In the genomic region with DNA sequence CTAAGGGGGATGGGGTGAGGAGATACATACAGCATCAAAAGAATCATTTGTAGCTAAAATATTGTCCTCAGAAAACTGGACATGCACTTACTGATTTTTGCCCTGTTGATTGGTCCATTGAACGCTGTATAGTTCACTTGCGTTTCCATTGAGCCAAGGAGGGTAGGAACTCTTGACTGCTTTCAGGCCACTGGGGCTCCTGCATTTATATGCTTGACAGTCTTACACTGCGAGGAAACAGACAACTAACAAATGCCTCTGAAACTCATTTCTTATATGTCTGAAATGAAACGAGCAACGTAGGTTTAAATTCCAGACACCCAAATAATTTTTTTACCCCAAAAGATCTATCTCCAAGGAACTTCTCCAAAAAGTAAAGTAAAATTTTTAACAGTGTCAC, we compare ENCODE assay signal across 2 cellular contexts.
TF ChIP-seq lines count a peak whose summit lies in the region.

No MANE protein-coding gene starts in this region.

TF ChIP-seq in GM23338, 12 proteins besides CTCF, POLR2A, EP300 and RAD21:
- no peak for TF ChIP-seq CREB1 (CRISPR knock-in tag; IDR thresholded peaks at IDR 0.05; ENCODE audit: low read depth)
- TF ChIP-seq, protein P1, sequence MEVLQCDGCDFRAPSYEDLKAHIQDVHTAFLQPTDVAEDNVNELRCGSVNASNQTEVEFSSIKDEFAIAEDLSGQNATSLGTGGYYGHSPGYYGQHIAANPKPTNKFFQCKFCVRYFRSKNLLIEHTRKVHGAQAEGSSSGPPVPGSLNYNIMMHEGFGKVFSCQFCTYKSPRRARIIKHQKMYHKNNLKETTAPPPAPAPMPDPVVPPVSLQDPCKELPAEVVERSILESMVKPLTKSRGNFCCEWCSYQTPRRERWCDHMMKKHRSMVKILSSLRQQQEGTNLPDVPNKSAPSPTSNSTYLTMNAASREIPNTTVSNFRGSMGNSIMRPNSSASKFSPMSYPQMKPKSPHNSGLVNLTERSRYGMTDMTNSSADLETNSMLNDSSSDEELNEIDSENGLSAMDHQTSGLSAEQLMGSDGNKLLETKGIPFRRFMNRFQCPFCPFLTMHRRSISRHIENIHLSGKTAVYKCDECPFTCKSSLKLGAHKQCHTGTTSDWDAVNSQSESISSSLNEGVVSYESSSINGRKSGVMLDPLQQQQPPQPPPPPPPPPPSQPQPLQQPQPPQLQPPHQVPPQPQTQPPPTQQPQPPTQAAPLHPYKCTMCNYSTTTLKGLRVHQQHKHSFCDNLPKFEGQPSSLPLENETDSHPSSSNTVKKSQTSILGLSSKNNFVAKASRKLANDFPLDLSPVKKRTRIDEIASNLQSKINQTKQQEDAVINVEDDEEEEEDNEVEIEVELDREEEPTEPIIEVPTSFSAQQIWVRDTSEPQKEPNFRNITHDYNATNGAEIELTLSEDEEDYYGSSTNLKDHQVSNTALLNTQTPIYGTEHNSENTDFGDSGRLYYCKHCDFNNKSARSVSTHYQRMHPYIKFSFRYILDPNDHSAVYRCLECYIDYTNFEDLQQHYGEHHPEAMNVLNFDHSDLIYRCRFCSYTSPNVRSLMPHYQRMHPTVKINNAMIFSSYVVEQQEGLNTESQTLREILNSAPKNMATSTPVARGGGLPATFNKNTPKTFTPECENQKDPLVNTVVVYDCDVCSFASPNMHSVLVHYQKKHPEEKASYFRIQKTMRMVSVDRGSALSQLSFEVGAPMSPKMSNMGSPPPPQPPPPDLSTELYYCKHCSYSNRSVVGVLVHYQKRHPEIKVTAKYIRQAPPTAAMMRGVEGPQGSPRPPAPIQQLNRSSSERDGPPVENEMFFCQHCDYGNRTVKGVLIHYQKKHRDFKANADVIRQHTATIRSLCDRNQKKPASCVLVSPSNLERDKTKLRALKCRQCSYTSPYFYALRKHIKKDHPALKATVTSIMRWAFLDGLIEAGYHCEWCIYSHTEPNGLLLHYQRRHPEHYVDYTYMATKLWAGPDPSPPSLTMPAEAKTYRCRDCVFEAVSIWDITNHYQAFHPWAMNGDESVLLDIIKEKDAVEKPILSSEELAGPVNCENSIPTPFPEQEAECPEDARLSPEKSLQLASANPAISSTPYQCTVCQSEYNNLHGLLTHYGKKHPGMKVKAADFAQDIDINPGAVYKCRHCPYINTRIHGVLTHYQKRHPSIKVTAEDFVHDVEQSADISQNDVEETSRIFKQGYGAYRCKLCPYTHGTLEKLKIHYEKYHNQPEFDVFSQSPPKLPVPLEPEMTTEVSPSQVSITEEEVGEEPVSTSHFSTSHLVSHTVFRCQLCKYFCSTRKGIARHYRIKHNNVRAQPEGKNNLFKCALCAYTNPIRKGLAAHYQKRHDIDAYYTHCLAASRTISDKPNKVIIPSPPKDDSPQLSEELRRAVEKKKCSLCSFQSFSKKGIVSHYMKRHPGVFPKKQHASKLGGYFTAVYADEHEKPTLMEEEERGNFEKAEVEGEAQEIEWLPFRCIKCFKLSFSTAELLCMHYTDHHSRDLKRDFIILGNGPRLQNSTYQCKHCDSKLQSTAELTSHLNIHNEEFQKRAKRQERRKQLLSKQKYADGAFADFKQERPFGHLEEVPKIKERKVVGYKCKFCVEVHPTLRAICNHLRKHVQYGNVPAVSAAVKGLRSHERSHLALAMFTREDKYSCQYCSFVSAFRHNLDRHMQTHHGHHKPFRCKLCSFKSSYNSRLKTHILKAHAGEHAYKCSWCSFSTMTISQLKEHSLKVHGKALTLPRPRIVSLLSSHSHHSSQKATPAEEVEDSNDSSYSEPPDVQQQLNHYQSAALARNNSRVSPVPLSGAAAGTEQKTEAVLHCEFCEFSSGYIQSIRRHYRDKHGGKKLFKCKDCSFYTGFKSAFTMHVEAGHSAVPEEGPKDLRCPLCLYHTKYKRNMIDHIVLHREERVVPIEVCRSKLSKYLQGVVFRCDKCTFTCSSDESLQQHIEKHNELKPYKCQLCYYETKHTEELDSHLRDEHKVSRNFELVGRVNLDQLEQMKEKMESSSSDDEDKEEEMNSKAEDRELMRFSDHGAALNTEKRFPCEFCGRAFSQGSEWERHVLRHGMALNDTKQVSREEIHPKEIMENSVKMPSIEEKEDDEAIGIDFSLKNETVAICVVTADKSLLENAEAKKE (CRISPR knock-in tag; IDR thresholded peaks at IDR 0.05) = no peak
- no peak for TF ChIP-seq STAT1 (IDR thresholded peaks at IDR 0.05; ENCODE audit: unreplicated experiment)
- TF ChIP-seq, protein P2, sequence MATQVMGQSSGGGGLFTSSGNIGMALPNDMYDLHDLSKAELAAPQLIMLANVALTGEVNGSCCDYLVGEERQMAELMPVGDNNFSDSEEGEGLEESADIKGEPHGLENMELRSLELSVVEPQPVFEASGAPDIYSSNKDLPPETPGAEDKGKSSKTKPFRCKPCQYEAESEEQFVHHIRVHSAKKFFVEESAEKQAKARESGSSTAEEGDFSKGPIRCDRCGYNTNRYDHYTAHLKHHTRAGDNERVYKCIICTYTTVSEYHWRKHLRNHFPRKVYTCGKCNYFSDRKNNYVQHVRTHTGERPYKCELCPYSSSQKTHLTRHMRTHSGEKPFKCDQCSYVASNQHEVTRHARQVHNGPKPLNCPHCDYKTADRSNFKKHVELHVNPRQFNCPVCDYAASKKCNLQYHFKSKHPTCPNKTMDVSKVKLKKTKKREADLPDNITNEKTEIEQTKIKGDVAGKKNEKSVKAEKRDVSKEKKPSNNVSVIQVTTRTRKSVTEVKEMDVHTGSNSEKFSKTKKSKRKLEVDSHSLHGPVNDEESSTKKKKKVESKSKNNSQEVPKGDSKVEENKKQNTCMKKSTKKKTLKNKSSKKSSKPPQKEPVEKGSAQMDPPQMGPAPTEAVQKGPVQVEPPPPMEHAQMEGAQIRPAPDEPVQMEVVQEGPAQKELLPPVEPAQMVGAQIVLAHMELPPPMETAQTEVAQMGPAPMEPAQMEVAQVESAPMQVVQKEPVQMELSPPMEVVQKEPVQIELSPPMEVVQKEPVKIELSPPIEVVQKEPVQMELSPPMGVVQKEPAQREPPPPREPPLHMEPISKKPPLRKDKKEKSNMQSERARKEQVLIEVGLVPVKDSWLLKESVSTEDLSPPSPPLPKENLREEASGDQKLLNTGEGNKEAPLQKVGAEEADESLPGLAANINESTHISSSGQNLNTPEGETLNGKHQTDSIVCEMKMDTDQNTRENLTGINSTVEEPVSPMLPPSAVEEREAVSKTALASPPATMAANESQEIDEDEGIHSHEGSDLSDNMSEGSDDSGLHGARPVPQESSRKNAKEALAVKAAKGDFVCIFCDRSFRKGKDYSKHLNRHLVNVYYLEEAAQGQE (IDR thresholded peaks at IDR 0.05; ENCODE audit: unreplicated experiment) = no peak
- TF ChIP-seq NANOG (IDR thresholded peaks at IDR 0.05; ENCODE audit: borderline replicate concordance) = no peak

TF ChIP-seq in K562, 482 proteins besides CTCF, POLR2A, EP300 and RAD21:
- TF ChIP-seq CXXC5 (CRISPR knock-in tag; IDR thresholded peaks at IDR 0.05) (0 out of 2 replicates have a peak, but pooled peaks have one; percentile 1), NCOA6 (IDR thresholded peaks at IDR 0.05) (no peak)
